ENCODE assay signal across 8 cellular contexts in the genomic region with DNA sequence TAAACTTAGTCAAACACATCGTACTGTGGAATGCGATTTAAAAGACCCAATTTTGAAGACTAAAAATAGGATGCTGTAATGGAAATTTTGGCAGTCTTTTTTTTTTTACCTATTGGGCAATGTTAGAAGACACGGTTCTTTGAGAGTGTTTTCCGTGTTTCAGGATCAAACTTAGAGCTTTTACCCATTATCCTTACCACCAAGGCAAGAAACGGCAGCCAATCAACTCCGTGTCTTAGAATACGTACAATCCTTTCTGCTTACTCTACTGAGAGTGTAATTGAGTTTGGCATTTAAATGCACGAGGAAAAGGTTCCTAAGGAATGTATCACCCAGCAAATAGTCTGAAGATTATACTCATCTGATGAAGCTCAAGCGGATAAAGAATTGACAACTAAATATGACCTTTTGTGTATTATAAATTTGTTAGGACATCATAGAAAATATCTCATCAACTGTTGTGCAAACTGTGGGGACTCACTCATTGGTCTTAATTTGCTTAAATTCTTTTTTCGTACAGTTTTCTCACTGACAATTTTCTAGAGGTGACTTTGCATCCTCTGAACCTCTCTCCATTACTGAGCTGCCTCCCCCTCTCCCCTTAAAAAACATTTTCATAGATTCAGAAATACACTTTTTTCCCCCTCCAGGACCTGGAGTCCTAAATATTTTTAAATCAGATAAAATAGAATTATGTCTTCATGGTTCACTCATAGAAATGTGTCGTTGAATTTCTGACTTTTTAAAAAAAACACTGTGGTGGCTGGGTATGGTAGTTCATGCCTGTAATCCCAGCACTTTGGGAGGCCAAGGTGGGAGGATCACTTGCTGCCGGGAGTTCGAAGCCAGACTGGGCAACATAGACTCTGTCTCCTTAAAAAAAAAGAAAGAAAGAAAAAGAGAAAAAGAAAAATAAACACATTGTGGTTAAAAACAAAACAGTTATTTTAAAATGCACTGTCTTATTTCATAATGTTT. TPM values are rescaled to one million over a fixed set of nuclear protein-coding genes. Genes with fewer than 3 reads are reported as not detected.
DNase-seq lines count a peak whose midpoint lies in the region; ATAC-seq and TF ChIP-seq lines count a peak whose summit lies in the region.

No MANE protein-coding gene starts in this region.

- TF ChIP-seq CTCF in VCaP (conservative IDR thresholded peaks at IDR 0.05): no peak

- H3K9me3 Mint-ChIP-seq in CD4-positive, alpha-beta memory T cell: peaks cover 0 to 2% (median 0%) of the 10 kb centered on the region in 8 donors

- ATAC-seq in GM21360 (IDR thresholded peaks at IDR 0.05; ENCODE audit: unreplicated experiment) (no peak), GM19395 (IDR thresholded peaks at IDR 0.05; ENCODE audit: unreplicated experiment) (no peak)
- ATAC-seq in activated CD4-positive, CD25-positive, alpha-beta regulatory T cell treated with anti-CD3 and anti-CD28 coated beads, Interleukin-2, amount 50 U/mL, for 24 hours: no peak

- H3K36me3 ChIP-seq in CD4-positive, alpha-beta memory T cell (ENCODE audit: insufficient read depth, low read length): no peaks in the 10 kb centered on the region
- H3K36me3 ChIP-seq in HUES48 (ENCODE audit: control insufficient read depth, insufficient read depth, low read length): peaks cover 15% of the 10 kb centered on the region

- peaks cover 73% of the 10 kb centered on the region for H3K4me1 ChIP-seq in CD4-positive, alpha-beta memory T cell (ENCODE audit: insufficient read depth, low read length)
- no peaks in the 10 kb centered on the region for H3K4me1 ChIP-seq in HUES48 (ENCODE audit: control insufficient read depth, insufficient read depth, low read length)

- peak overlapping the region; percentile 89 to 99 (median 97) for H3K27ac Mint-ChIP-seq in CD4-positive, alpha-beta memory T cell

- peaks cover 7 to 36% of the 10 kb centered on the region in 2 donors for H3K36me3 Mint-ChIP-seq in CD4-positive, alpha-beta memory T cell

- peak overlapping the region; percentile 58 for H3K9ac ChIP-seq in HUES48 (ENCODE audit: low read depth, low read length)

- peak overlapping the region; percentile 92 for H3K27ac ChIP-seq in CD4-positive, alpha-beta memory T cell (ENCODE audit: low read depth, low read length)
- H3K27ac ChIP-seq in HUES48 (ENCODE audit: low read depth, low read length) (no peak overlapping the region), VCaP (peak overlapping the region; percentile 92)

- H3K27me3 ChIP-seq in CD4-positive, alpha-beta memory T cell (ENCODE audit: insufficient read depth, low read length): no peaks in the 10 kb centered on the region
- no peaks in the 10 kb centered on the region for H3K27me3 ChIP-seq in HUES48 (ENCODE audit: control insufficient read depth, insufficient read depth, low read length)

- POLR2A ChIA-PET in CD4-positive, alpha-beta memory T cell (lab: Charles Lee; ENCODE audit: partially characterized antibody): interaction anchor here (1.0 to 3.2 kb wide), 6 partner anchors 9 to 74 kb away, joined by 3 to 19 read pairs (median 10); partner anchors contain the start of gene SMYD3

- peak overlapping the region; percentile 97 to 99 (median 98) for H3K4me3 Mint-ChIP-seq in CD4-positive, alpha-beta memory T cell

- H3K9me3 ChIP-seq in CD4-positive, alpha-beta memory T cell (ENCODE audit: control insufficient read depth in 1 of 2, low read length in 2 of 2): no peaks in the 10 kb centered on the region
- H3K9me3 ChIP-seq in HUES48 (ENCODE audit: control insufficient read depth, insufficient read depth, low read length): no peaks in the 10 kb centered on the region

- no peak for DNase-seq in CD4-positive, alpha-beta memory T cell
- DNase-seq in fibroblast of the conjunctiva (ENCODE audit: low read depth) (peak; percentile 42), retina (peak; percentile 40)

- H3K4me1 Mint-ChIP-seq in CD4-positive, alpha-beta memory T cell: peaks cover 31 to 78% (median 49%) of the 10 kb centered on the region in 4 donors

- intact Hi-C loops in CD4-positive, alpha-beta memory T cell (cut with micrococcal nuclease): loop anchor here (2.0 to 5.0 kb wide), 4 partner anchors 75 to 1705 kb away; partner anchors contain the start of gene HNRNPU

- no peaks in the 10 kb centered on the region for H3K27me3 Mint-ChIP-seq in CD4-positive, alpha-beta memory T cell

- H3K4me3 ChIP-seq in CD4-positive, alpha-beta memory T cell (ENCODE audit: low read length in 2 of 2): peak overlapping the region; percentile 84 to 99
- peak overlapping the region; percentile 96 for H3K4me3 ChIP-seq in HUES48 (ENCODE audit: low read depth, low read length)

- CTCF ChIA-PET in CD4-positive, alpha-beta memory T cell (lab: Charles Lee; ENCODE audit: partially characterized antibody): interaction anchor here (1.1 to 1.3 kb wide), 2 partner anchors 28 to 33 kb away, joined by 3 to 4 read pairs; no protein-coding TSS in a partner anchor

RNA-seq across cellular contexts. Expression of gene CNST, which starts 1.3 kb away (rescaled TPM):
- total RNA-seq in CD4-positive, alpha-beta memory T cell: 100 to 1,000 TPM in 1 of 2 experiments, 10 to 100 TPM in 1; 97.8 to 103 TPM
- 10 to 100 TPM; 36.2 to 58.3 TPM for polyA plus RNA-seq in CD4-positive, alpha-beta memory T cell

RNA-seq across cellular contexts. Expression of gene TFB2M, which starts 1.5 kb away (rescaled TPM):
- 1 to 10 TPM; 8.8 to 9.6 TPM for total RNA-seq in CD4-positive, alpha-beta memory T cell
- 10 to 100 TPM; 16.4 to 29.0 TPM for polyA plus RNA-seq in CD4-positive, alpha-beta memory T cell

Comparison
In these comparisons a context has a peak if more than half of its experiments do, and no peak if none do; other contexts are left out.
1. DNase-seq: peak in fibroblast of the conjunctiva (single experiment) and retina (single experiment); none in CD4-positive, alpha-beta memory T cell (0 of 5).